20 cellular contexts compared by ENCODE assay signal in the genomic region with DNA sequence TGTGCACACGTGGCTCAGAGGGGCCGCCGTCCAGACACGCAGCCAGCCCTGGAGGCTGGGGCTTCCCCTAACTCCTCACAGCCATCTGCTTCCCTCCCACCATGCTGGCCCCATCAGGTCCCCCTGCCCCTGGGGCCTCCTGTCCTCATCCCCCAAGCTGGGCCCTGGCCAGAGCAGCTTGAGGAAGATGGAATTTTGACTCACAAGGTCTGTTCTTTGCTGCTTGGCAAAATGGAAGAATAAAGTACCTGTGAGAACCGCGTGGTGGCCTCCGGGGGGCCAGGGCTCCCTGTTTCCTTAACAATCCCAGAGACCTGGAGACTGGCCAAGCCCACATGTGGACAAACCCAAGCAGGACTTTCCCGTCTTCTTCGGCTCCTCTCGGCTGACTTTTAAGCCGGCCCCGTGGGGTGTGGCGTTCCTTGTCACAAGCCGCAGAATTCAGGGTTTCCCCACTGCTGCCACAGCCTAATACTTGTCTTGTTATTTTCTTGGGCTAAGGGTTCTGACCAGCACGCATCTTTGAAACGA.
DNase-seq lines count a peak whose midpoint lies in the region; ATAC-seq and TF ChIP-seq lines count a peak whose summit lies in the region.
"Had no signal": no experiment of that assay in that cellular context is flagged by ENCODE, and none has a peak within 500 bp of the region (broad histone marks: within the 10 kb centered on the region; RNA-seq: fewer than 3 reads in every experiment).

No MANE protein-coding gene starts in this region.

- peaks cover 6% of the 10 kb centered on the region for H3K36me3 Mint-ChIP-seq in activated CD8-positive, alpha-beta memory T cell treated with anti-CD3 and anti-CD28 coated beads, Interleukin-2, amount 10 ng/mL, durations not matched to agents 7 days and 5 days
- no peaks in the 10 kb centered on the region for H3K36me3 Mint-ChIP-seq in activated T-cell treated with anti-CD3 and anti-CD28 coated beads, Interleukin-2, amount 50 U/mL, for 24 hours (ENCODE audit: low read depth)

- intact Hi-C loops in lower leg skin (cut with DNase I; ENCODE audit: low total_unique reads): no loop called here

- no peak overlapping the region for H3K27ac Mint-ChIP-seq in activated CD8-positive, alpha-beta memory T cell treated with anti-CD3 and anti-CD28 coated beads, Interleukin-2, amount 10 ng/mL, durations not matched to agents 7 days and 5 days
- H3K27ac Mint-ChIP-seq in activated T-cell treated with anti-CD3 and anti-CD28 coated beads, Interleukin-2, amount 50 U/mL, for 24 hours: no peak overlapping the region
- H3K27ac Mint-ChIP-seq: activated CD4-positive, alpha-beta T cell treated with anti-CD3 and anti-CD28 coated beads, Interleukin-2, amount 10 ng/mL, durations not matched to agents 7 days and 5 days; activated naive CD8-positive, alpha-beta T cell treated with anti-CD3 and anti-CD28 coated beads, Interleukin-2, amount 50 U/mL, for 24 hours had no signal

- peaks cover 6% of the 10 kb centered on the region for H3K4me1 ChIP-seq in suprapubic skin
- H3K4me1 ChIP-seq: esophagus squamous epithelium had no signal

- in situ Hi-C loops in ACHN (cut with HindIII; ENCODE audit: low pct_ligation_motif_present, low pct_unique_long_range_greater_than_20kb, low sequenced_read_pairs): no loop called here

- WGBS in lower leg skin, 2 donors: 24 to 28% methylated on average over 16 of the region's 16 CpGs
- 45% methylated on average over 15 of the region's 16 CpGs for WGBS in suprapubic skin

- no peaks in the 10 kb centered on the region for H3K36me3 ChIP-seq in suprapubic skin
- H3K36me3 ChIP-seq: brain microvascular endothelial cell, esophagus squamous epithelium, thoracic aorta had no signal

- no peak overlapping the region for H3K4me3 Mint-ChIP-seq in activated CD8-positive, alpha-beta memory T cell treated with anti-CD3 and anti-CD28 coated beads, Interleukin-2, amount 10 ng/mL, durations not matched to agents 7 days and 5 days
- H3K4me3 Mint-ChIP-seq in activated T-cell treated with anti-CD3 and anti-CD28 coated beads, Interleukin-2, amount 50 U/mL, for 24 hours: no peak overlapping the region
- H3K4me3 Mint-ChIP-seq: activated CD4-positive, alpha-beta T cell treated with anti-CD3 and anti-CD28 coated beads, Interleukin-2, amount 10 ng/mL, durations not matched to agents 7 days and 5 days; activated naive CD8-positive, alpha-beta T cell treated with anti-CD3 and anti-CD28 coated beads, Interleukin-2, amount 50 U/mL, for 24 hours had no signal

- peaks cover 10% of the 10 kb centered on the region for H3K9me3 Mint-ChIP-seq in activated CD8-positive, alpha-beta memory T cell treated with anti-CD3 and anti-CD28 coated beads, Interleukin-2, amount 10 ng/mL, durations not matched to agents 7 days and 5 days (ENCODE audit: low read depth)
- no peaks in the 10 kb centered on the region for H3K9me3 Mint-ChIP-seq in activated T-cell treated with anti-CD3 and anti-CD28 coated beads, Interleukin-2, amount 50 U/mL, for 24 hours

- CTCF ChIA-PET in activated CD8-positive, alpha-beta memory T cell treated with anti-CD3 and anti-CD28 coated beads, Interleukin-2, amount 10 ng/mL, durations not matched to agents 7 days and 5 days (lab: Charles Lee): no interaction called here

- H3K27ac ChIP-seq in suprapubic skin: no peak overlapping the region
- H3K27ac ChIP-seq: brain microvascular endothelial cell, esophagus squamous epithelium, thoracic aorta had no signal

- no peak for TF ChIP-seq POLR2A in lower leg skin (IDR thresholded peaks at IDR 0.05)
- TF ChIP-seq POLR2A in suprapubic skin (IDR thresholded peaks at IDR 0.05): no peak

- H3K4me3 ChIP-seq in lower leg skin (ENCODE audit: low read depth, poor library complexity, severe bottlenecking) (no peak overlapping the region), suprapubic skin (no peak overlapping the region)
- H3K4me3 ChIP-seq: esophagus squamous epithelium, smooth muscle cell, thoracic aorta had no signal

- no peaks in the 10 kb centered on the region for H3K27me3 Mint-ChIP-seq in activated CD8-positive, alpha-beta memory T cell treated with anti-CD3 and anti-CD28 coated beads, Interleukin-2, amount 10 ng/mL, durations not matched to agents 7 days and 5 days
- peaks cover 41% of the 10 kb centered on the region for H3K27me3 Mint-ChIP-seq in activated T-cell treated with anti-CD3 and anti-CD28 coated beads, Interleukin-2, amount 50 U/mL, for 24 hours
- H3K27me3 Mint-ChIP-seq: activated CD4-positive, alpha-beta T cell treated with anti-CD3 and anti-CD28 coated beads, Interleukin-2, amount 10 ng/mL, durations not matched to agents 7 days and 5 days had no signal

- DNase-seq in activated CD8-positive, alpha-beta memory T cell treated with anti-CD3 and anti-CD28 coated beads, Interleukin-2, amount 10 ng/mL, durations not matched to agents 7 days and 5 days: peak; percentile 29
- DNase-seq in activated CD8-positive, alpha-beta memory T cell treated with anti-CD3 and anti-CD28 coated beads for 24 hours: no peak
- DNase-seq in NCI-H2171 treated with DMSO at 0.1 percent for 48 hours (lab: John Stamatoyannopoulos, UW) (peak; percentile 64), lower leg skin (ENCODE audit: low spot score in 2 of 2) (peak; percentile 13 to 78), suprapubic skin (ENCODE audit: low spot score in 2 of 2) (peak; percentile 57 to 80), GM03348 (ENCODE audit: low spot score) (no peak), ACHN (no peak)
- no peak for DNase-seq in activated T-cell treated with anti-CD3 and anti-CD28 coated beads, Interleukin-2, amount 50 U/mL, for 24 hours
- DNase-seq: activated CD4-positive, alpha-beta T cell treated with anti-CD3 and anti-CD28 coated beads, Interleukin-2, amount 10 ng/mL, durations not matched to agents 7 days and 5 days; activated naive CD8-positive, alpha-beta T cell treated with anti-CD3 and anti-CD28 coated beads, Interleukin-2, amount 50 U/mL, for 24 hours; activated T-cell treated with anti-CD3 and anti-CD28 coated beads, Interleukin-2, amount 50 U/mL, for 48 hours; brain microvascular endothelial cell; C1 segment of cervical spinal cord; DMS53; esophagus squamous epithelium; left ventricle myocardium superior; NCI-H1417 treated with DMSO at 0.1 percent for 48 hours; NCI-H226 had no signal

- peaks cover 50% of the 10 kb centered on the region for H3K27me3 ChIP-seq in suprapubic skin
- H3K27me3 ChIP-seq: brain microvascular endothelial cell had no signal

- TF ChIP-seq EP300 in suprapubic skin (IDR thresholded peaks at IDR 0.05): no peak

- ATAC-seq in activated CD8-positive, alpha-beta memory T cell treated with anti-CD3 and anti-CD28 coated beads, Interleukin-2, amount 10 ng/mL, durations not matched to agents 7 days and 5 days: no peak
- ATAC-seq: activated naive CD8-positive, alpha-beta T cell treated with anti-CD3 and anti-CD28 coated beads, Interleukin-2, amount 50 U/mL, for 24 hours; left ventricle myocardium superior had no signal

- H3K4me1 Mint-ChIP-seq in activated CD8-positive, alpha-beta memory T cell treated with anti-CD3 and anti-CD28 coated beads, Interleukin-2, amount 10 ng/mL, durations not matched to agents 7 days and 5 days: no peaks in the 10 kb centered on the region
- no peaks in the 10 kb centered on the region for H3K4me1 Mint-ChIP-seq in activated T-cell treated with anti-CD3 and anti-CD28 coated beads, Interleukin-2, amount 50 U/mL, for 24 hours (ENCODE audit: low read depth)
- H3K4me1 Mint-ChIP-seq: activated CD4-positive, alpha-beta T cell treated with anti-CD3 and anti-CD28 coated beads, Interleukin-2, amount 10 ng/mL, durations not matched to agents 7 days and 5 days had no signal

- H3K9me3 ChIP-seq in suprapubic skin: no peaks in the 10 kb centered on the region
- H3K9me3 ChIP-seq: esophagus squamous epithelium, thoracic aorta had no signal

- no peak for TF ChIP-seq CTCF in lower leg skin (IDR thresholded peaks at IDR 0.05)
- no peak for TF ChIP-seq CTCF in suprapubic skin (IDR thresholded peaks at IDR 0.05)

Comparison
In these comparisons a context has a peak if more than half of its experiments do, and no peak if none do; other contexts are left out.
1. DNase-seq: peak in activated CD8-positive, alpha-beta memory T cell treated with anti-CD3 and anti-CD28 coated beads, Interleukin-2, amount 10 ng/mL, durations not matched to agents 7 days and 5 days (single experiment), NCI-H2171 treated with DMSO at 0.1 percent for 48 hours (single experiment), lower leg skin (2 of 2) and suprapubic skin (2 of 2); none in activated CD8-positive, alpha-beta memory T cell treated with anti-CD3 and anti-CD28 coated beads for 24 hours (single experiment), activated T-cell treated with anti-CD3 and anti-CD28 coated beads, Interleukin-2, amount 50 U/mL, for 24 hours (single experiment), GM03348 (single experiment) and ACHN (single experiment).